Comparison of ENCODE assay signal across 14 cellular contexts in genomic region chr6:80767808-80768207, GRCh38.
DNase-seq lines count a peak whose midpoint lies in the region; FAIRE-seq and TF ChIP-seq lines count a peak whose summit lies in the region.
"Had no signal": no experiment of that assay in that cellular context is flagged by ENCODE, and none has a peak within 500 bp of the region (broad histone marks: within the 10 kb centered on the region; RNA-seq: fewer than 3 reads in every experiment).

No MANE protein-coding gene starts in this region.

- peaks cover 25% of the 10 kb centered on the region for H3K4me1 ChIP-seq in ACC112 (ENCODE audit: control insufficient read depth, insufficient read depth, low read length, unreplicated experiment)
- H3K4me1 ChIP-seq in kidney (ENCODE audit: control insufficient read depth in 1 of 2, insufficient read depth in 1 of 2, low read depth in 1 of 2, low read length in 2 of 2) = no peaks in the 10 kb centered on the region
- H3K4me1 ChIP-seq: A549, prostate gland had no signal

- DNase-seq in LHCN-M2 (ENCODE audit: low read depth) (peak; percentile 87), choroid plexus epithelial cell (ENCODE audit: low read depth) (peak; percentile 81), kidney (peak; percentile 84), GM19238 (ENCODE audit: insufficient read length, low spot score) (no peak), chondrocyte (ENCODE audit: low spot score) (no peak), NCI-H345 treated with DMSO at 0.1 percent for 48 hours (lab: John Stamatoyannopoulos, UW; ENCODE audit: unreplicated experiment) (no peak), cortex of kidney (lab: John Stamatoyannopoulos, UW) (no peak)
- DNase-seq: activated CD8-positive, alpha-beta memory T cell treated with anti-CD3 and anti-CD28 coated beads for 24 hours; NCI-H1694 treated with DMSO at 0.1 percent for 48 hours; SHP77 treated with DMSO at 0.1 percent for 48 hours had no signal

- H3K9me3 Mint-ChIP-seq in chondrocyte (ENCODE audit: low read depth) = no peaks in the 10 kb centered on the region

- H3K27me3 ChIP-seq in ACC112 (ENCODE audit: insufficient read depth, low read length) = no peaks in the 10 kb centered on the region
- H3K27me3 ChIP-seq: cardiac muscle cell had no signal

- intact Hi-C loops in kidney (cut with DNase I) = no loop called here

- TF ChIP-seq CTCF in choroid plexus epithelial cell (conservative IDR thresholded peaks at IDR 0.05; ENCODE audit: low read depth, low read length) (no peak), kidney (IDR thresholded peaks at IDR 0.05; ENCODE audit: borderline replicate concordance, extremely low read depth, insufficient read depth) (no peak), chondrocyte (IDR thresholded peaks at IDR 0.05) (no peak)

- no peak for FAIRE-seq in kidney (lab: Jason Lieb, UNC)
- FAIRE-seq: A549 had no signal

- H3K27me3 Mint-ChIP-seq in chondrocyte (ENCODE audit: low read depth) = peaks cover 4% of the 10 kb centered on the region

- H3K4me3 ChIP-seq in ACC112 (ENCODE audit: low read depth, low read length) (no peak overlapping the region), choroid plexus epithelial cell (ENCODE audit: low read depth, low read length) (no peak overlapping the region), kidney (ENCODE audit: low read length in 2 of 2) (no peak overlapping the region)
- H3K4me3 ChIP-seq: A549, cardiac muscle cell, prostate gland had no signal

- no peak overlapping the region for H2AFZ ChIP-seq in ACC112 (ENCODE audit: low read length, unreplicated experiment)

- H3K27ac ChIP-seq in ACC112 (ENCODE audit: low read depth, low read length) (peak overlapping the region; percentile 53), kidney (ENCODE audit: low read depth in 2 of 2, low read length in 2 of 2) (no peak overlapping the region)
- H3K27ac ChIP-seq: A549, cardiac muscle cell, prostate gland had no signal

- H3K9ac ChIP-seq in kidney (ENCODE audit: low read length in 2 of 2) = no peak overlapping the region

- H3K79me2 ChIP-seq in ACC112 (ENCODE audit: control insufficient read depth, insufficient read depth, low read length, unreplicated experiment) = no peaks in the 10 kb centered on the region

- peaks cover 5% of the 10 kb centered on the region for H3K4me1 Mint-ChIP-seq in chondrocyte (ENCODE audit: low read depth)

- H3K36me3 Mint-ChIP-seq in chondrocyte (ENCODE audit: low read depth) = no peaks in the 10 kb centered on the region

- no peaks in the 10 kb centered on the region for H3K9me3 ChIP-seq in kidney (ENCODE audit: control insufficient read depth in 1 of 2, low read length in 2 of 2)
- H3K9me3 ChIP-seq: A549, prostate gland had no signal

- no peak overlapping the region for H3K4me3 Mint-ChIP-seq in chondrocyte (ENCODE audit: unreplicated experiment)

- no peak overlapping the region for H3K27ac Mint-ChIP-seq in chondrocyte (ENCODE audit: unreplicated experiment)

- H3K36me3 ChIP-seq in ACC112 (ENCODE audit: insufficient read depth, low read length) = no peaks in the 10 kb centered on the region
- H3K36me3 ChIP-seq in kidney (ENCODE audit: control insufficient read depth in 1 of 2, insufficient read depth in 2 of 2, low read length in 2 of 2) = no peaks in the 10 kb centered on the region
- H3K36me3 ChIP-seq: cardiac muscle cell, prostate gland had no signal

Comparison
In these comparisons a context has a peak if more than half of its experiments do, and no peak if none do; other contexts are left out.
1. DNase-seq: peak in LHCN-M2 (single experiment), choroid plexus epithelial cell (single experiment) and kidney (single experiment); none in GM19238 (single experiment), chondrocyte (single experiment), NCI-H345 treated with DMSO at 0.1 percent for 48 hours (single experiment) and cortex of kidney (single experiment).